Comparison of ENCODE assay signal across 8 cellular contexts in the genomic region with DNA sequence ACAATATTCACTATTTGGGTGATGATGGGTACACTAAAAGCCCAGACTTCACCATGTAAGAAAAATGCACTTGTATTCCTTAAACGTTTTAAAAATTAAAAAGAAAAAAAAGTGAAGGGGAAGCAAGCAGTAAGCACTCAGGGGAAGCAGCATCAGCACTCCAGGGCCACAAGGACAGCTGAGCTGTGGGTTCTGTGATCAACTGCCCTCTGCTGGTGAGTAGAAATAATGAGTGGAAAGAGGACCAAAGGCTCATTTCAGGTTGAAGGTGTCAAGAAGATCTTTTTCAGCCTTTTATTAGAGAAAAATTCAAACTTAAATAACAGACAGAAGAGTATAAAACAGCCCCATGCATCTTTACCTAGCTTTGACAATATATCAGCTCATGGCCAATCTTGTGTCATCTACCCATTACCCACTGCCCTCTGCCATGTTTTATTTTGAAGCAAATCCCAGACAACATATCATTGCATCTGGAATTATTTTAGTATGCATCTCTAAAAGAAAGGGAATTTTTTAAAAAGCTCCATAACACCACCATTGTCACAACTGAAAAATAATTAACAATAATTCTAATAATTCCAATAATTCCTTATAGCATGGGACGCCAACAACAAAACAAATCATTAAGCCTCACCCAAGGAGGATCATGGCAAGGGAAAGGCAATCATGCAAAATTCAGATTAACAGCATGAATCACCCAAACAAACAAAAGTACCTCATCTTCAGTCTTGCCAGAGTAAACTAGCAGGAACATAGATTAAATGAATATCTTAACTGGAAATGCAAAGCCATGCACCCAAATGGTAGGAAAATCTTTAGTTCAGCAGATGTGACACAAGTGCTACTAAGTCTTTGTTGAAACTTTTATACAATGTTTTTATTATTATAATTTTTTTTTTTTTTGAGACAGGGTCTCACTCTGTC. TPM values are rescaled to one million over a fixed set of nuclear protein-coding genes. Genes with fewer than 3 reads are reported as not detected.
DNase-seq lines count a peak whose midpoint lies in the region; ATAC-seq and TF ChIP-seq lines count a peak whose summit lies in the region.

No MANE protein-coding gene starts in this region.

- H3K4me3 ChIP-seq in CD4-positive, CD25-positive, alpha-beta regulatory T cell (ENCODE audit: low read depth, low read length): no peak overlapping the region
- no peak overlapping the region for H3K4me3 ChIP-seq in Karpas-422 (ENCODE audit: low read length)
- no peak overlapping the region for H3K4me3 ChIP-seq in breast epithelium

- no peaks in the 10 kb centered on the region for H4K20me1 ChIP-seq in Karpas-422 (ENCODE audit: insufficient read depth, low read depth, low read length)

- no peaks in the 10 kb centered on the region for H3K27me3 ChIP-seq in CD4-positive, CD25-positive, alpha-beta regulatory T cell (ENCODE audit: control insufficient read depth, insufficient read depth, low read length)
- no peaks in the 10 kb centered on the region for H3K27me3 ChIP-seq in Karpas-422 (ENCODE audit: low read length)
- H3K27me3 ChIP-seq in breast epithelium: no peaks in the 10 kb centered on the region

- no peak overlapping the region for H3K4me2 ChIP-seq in Karpas-422 (ENCODE audit: low read depth, low read length, poor library complexity, severe bottlenecking)

- no peaks in the 10 kb centered on the region for H3K9me2 ChIP-seq in Karpas-422 (replicated peaks; ENCODE audit: insufficient read depth, low read length)

- no peaks in the 10 kb centered on the region for H3K4me1 ChIP-seq in CD4-positive, CD25-positive, alpha-beta regulatory T cell (ENCODE audit: control insufficient read depth, insufficient read depth, low read length, poor library complexity, severe bottlenecking)
- H3K4me1 ChIP-seq in Karpas-422 (ENCODE audit: low read length) (no peaks in the 10 kb centered on the region), breast epithelium (no peaks in the 10 kb centered on the region)

- peak; percentile 55 to 82 (median 74) for TF ChIP-seq CTCF in breast epithelium (IDR thresholded peaks at IDR 0.05)

- no peak overlapping the region for H3K9ac ChIP-seq in Karpas-422 (ENCODE audit: low read length)

- H2AFZ ChIP-seq in Karpas-422 (ENCODE audit: low read length): no peak overlapping the region

- no peaks in the 10 kb centered on the region for H3K27me3 Mint-ChIP-seq in CD4-positive, CD25-positive, alpha-beta regulatory T cell

- no peak for TF ChIP-seq POLR2A in breast epithelium (IDR thresholded peaks at IDR 0.05)

- peaks cover 7 to 17% (median 14%) of the 10 kb centered on the region in 4 donors for H3K4me1 Mint-ChIP-seq in CD4-positive, CD25-positive, alpha-beta regulatory T cell

- H3K36me3 Mint-ChIP-seq in CD4-positive, CD25-positive, alpha-beta regulatory T cell: peaks cover 77% of the 10 kb centered on the region

- no peak overlapping the region for H3K27ac ChIP-seq in CD4-positive, CD25-positive, alpha-beta regulatory T cell (ENCODE audit: insufficient read depth, low read length, poor library complexity, severe bottlenecking)
- H3K27ac ChIP-seq in Karpas-422 (ENCODE audit: low read length): no peak overlapping the region
- H3K27ac ChIP-seq in breast epithelium: no peak overlapping the region

- peaks cover 34% of the 10 kb centered on the region for H3K79me2 ChIP-seq in Karpas-422 (ENCODE audit: low read length)

- H3K4me3 Mint-ChIP-seq in CD4-positive, CD25-positive, alpha-beta regulatory T cell: no peak overlapping the region

- H3K9me3 ChIP-seq in CD4-positive, CD25-positive, alpha-beta regulatory T cell (ENCODE audit: control insufficient read depth in 2 of 2, low read length in 2 of 2): peaks cover 4 to 10% of the 10 kb centered on the region in 2 experiments
- H3K9me3 ChIP-seq in Karpas-422 (ENCODE audit: low read length): peaks cover 4% of the 10 kb centered on the region
- peaks cover 0 to 22% of the 10 kb centered on the region in 2 donors for H3K9me3 ChIP-seq in breast epithelium

- H3K27ac Mint-ChIP-seq in CD4-positive, CD25-positive, alpha-beta regulatory T cell: peak overlapping the region in 1 of 3 donors; percentile 48

- intact Hi-C loops in breast epithelium (cut with DNase I; ENCODE audit: low total_unique reads): loop anchor here (10.0 kb wide), 1 partner anchor 429 kb away; no protein-coding TSS in a partner anchor

- ATAC-seq in CD4-positive, CD25-positive, alpha-beta regulatory T cell (ENCODE audit: low read depth in 2 of 2): peak; percentile 74 to 79
- peak; percentile 68 for ATAC-seq in GM18867 (IDR thresholded peaks at IDR 0.05; ENCODE audit: unreplicated experiment)
- peak; percentile 76 for ATAC-seq in stimulated activated naive CD8-positive, alpha-beta T cell treated with anti-CD3 and anti-CD28 coated beads, Interleukin-15, Interleukin-2, amounts not matched to agents 100 U/mL and 50 U/mL, for 24 hours
- no peak for ATAC-seq in GM18870 (IDR thresholded peaks at IDR 0.05; ENCODE audit: unreplicated experiment)

- peak in 2 of 3 donors; percentile 58 to 72 for DNase-seq in CD4-positive, CD25-positive, alpha-beta regulatory T cell
- DNase-seq in Karpas-422 (peak; percentile 89), SKM-1 (lab: John Stamatoyannopoulos, UW; ENCODE audit: unreplicated experiment) (peak; percentile 41), breast epithelium (ENCODE audit: low spot score in 2 of 2) (peak in 1 of 2 donors; percentile 24), islet precursor cell (peak; percentile 61)
- DNase-seq in stimulated activated naive CD8-positive, alpha-beta T cell treated with anti-CD3 and anti-CD28 coated beads, Interleukin-15, Interleukin-2, amounts not matched to agents 100 U/mL and 50 U/mL, for 24 hours: peak; percentile 11

- peaks cover 4 to 17% (median 7%) of the 10 kb centered on the region in 7 donors for H3K9me3 Mint-ChIP-seq in CD4-positive, CD25-positive, alpha-beta regulatory T cell

- H3K36me3 ChIP-seq in CD4-positive, CD25-positive, alpha-beta regulatory T cell (ENCODE audit: control insufficient read depth, insufficient read depth, low read length): peaks cover 80% of the 10 kb centered on the region
- H3K36me3 ChIP-seq in Karpas-422 (ENCODE audit: insufficient read depth, low read length): peaks cover 49% of the 10 kb centered on the region
- peaks cover 5% of the 10 kb centered on the region for H3K36me3 ChIP-seq in breast epithelium

RNA-seq across cellular contexts. Expression of a gene that starts 42.4 kb away (rescaled TPM):
- total RNA-seq in CD4-positive, CD25-positive, alpha-beta regulatory T cell: 25.7 TPM
- polyA plus RNA-seq in CD4-positive, CD25-positive, alpha-beta regulatory T cell: 10 to 100 TPM; 24.4 to 32.0 (median 26.0) TPM
- 13.7 and 16.0 TPM in 2 replicates for total RNA-seq in Karpas-422 (2014; rRNA removed; shearing (Covaris generic); ENCODE audit: low replicate concordance)
- total RNA-seq in breast epithelium: 10 to 100 TPM in 2 of 3 donors, 1 to 10 TPM in 1; 6.7 to 16.8 (median 14.7) TPM
